Comparison of ENCODE assay signal across 20 cellular contexts in the genomic region with DNA sequence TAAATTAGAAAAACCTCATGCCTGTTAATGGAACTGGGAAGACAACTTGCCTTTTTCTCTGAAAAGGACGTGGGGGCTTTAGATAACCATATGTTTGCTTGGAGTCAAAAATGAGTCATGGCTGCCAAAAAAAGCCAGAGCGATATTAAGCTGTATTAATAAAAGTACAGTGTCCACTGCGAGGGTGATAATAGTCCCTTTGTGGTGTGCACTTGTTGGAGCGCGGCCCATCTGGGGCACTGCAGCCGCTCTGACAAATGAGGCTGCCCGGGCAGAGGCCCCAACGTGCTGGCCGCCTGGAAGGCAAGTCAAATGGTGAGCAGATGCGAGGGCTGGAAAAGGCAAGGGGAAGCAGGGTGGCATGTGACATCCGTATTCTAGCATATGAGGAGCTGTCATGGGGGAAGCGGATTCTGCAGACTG.
DNase-seq lines count a peak whose midpoint lies in the region; ATAC-seq and TF ChIP-seq lines count a peak whose summit lies in the region.
"Had no signal": no experiment of that assay in that cellular context is flagged by ENCODE, and none has a peak within 500 bp of the region (broad histone marks: within the 10 kb centered on the region; RNA-seq: fewer than 3 reads in every experiment).

No MANE protein-coding gene starts in this region.

- H3K36me3 ChIP-seq in right atrium auricular region, result no peaks in the 10 kb centered on the region
- H3K36me3 ChIP-seq: colonic mucosa, esophagus squamous epithelium, left lung, sigmoid colon, transverse colon had no signal

- TF ChIP-seq CTCF in right atrium auricular region (IDR thresholded peaks at IDR 0.05), result no peak

- no peaks in the 10 kb centered on the region for H3K4me1 ChIP-seq in right atrium auricular region
- H3K4me1 ChIP-seq: colonic mucosa, left lung, sigmoid colon had no signal

- intact Hi-C loops in cardiac septum (cut with DNase I), result no loop called here

- H3K27me3 ChIP-seq in right atrium auricular region, result no peaks in the 10 kb centered on the region
- H3K27me3 ChIP-seq: colonic mucosa, sigmoid colon, transverse colon had no signal

- in situ Hi-C loops in ACHN (cut with HindIII; ENCODE audit: low pct_ligation_motif_present, low pct_unique_long_range_greater_than_20kb, low sequenced_read_pairs), result no loop called here

- DNase-seq in right atrium auricular region (ENCODE audit: low spot score) (peak; percentile 55), cardiac septum (ENCODE audit: low spot score) (no peak), cerebellum (ENCODE audit: low spot score) (peak; percentile 77), middle frontal gyrus (ENCODE audit: extremely low spot score, low spot score) (peak; percentile 59), ACHN (no peak)
- DNase-seq: activated CD8-positive, alpha-beta T cell treated with anti-CD3 and anti-CD28 coated beads for 36 hours; CD4-positive, alpha-beta memory T cell; colonic mucosa; esophagus squamous epithelium; natural killer cell; NCI-H1694; sigmoid colon; stimulated activated CD4-positive, alpha-beta T cell treated with anti-CD3 and anti-CD28 coated beads, Interleukin-4, amount 100 ng/mL, for 24 hours; transverse colon had no signal

- H3K4me3 ChIP-seq in right atrium auricular region, result no peak overlapping the region
- H3K4me3 ChIP-seq: A549, colonic mucosa, esophagus squamous epithelium, GM12878, left lung, sigmoid colon, transverse colon had no signal

- no peak overlapping the region for H3K27ac ChIP-seq in right atrium auricular region
- H3K27ac ChIP-seq: A549, colonic mucosa, esophagus squamous epithelium, left lung, sigmoid colon, transverse colon had no signal

- ATAC-seq in HG02970 (IDR thresholded peaks at IDR 0.05; ENCODE audit: low FRiP score, unreplicated experiment) (no peak), HG03039 (IDR thresholded peaks at IDR 0.05; ENCODE audit: unreplicated experiment) (no peak), HG02938 (IDR thresholded peaks at IDR 0.05; ENCODE audit: unreplicated experiment) (no peak)
- ATAC-seq: A549; activated CD8-positive, alpha-beta T cell treated with anti-CD3 and anti-CD28 coated beads for 36 hours; GM12878; left lung; natural killer cell had no signal

- no peaks in the 10 kb centered on the region for H3K9me3 ChIP-seq in right atrium auricular region
- H3K9me3 ChIP-seq: A549, colonic mucosa, esophagus squamous epithelium, left lung, sigmoid colon, transverse colon had no signal

Comparison
In these comparisons a context has a peak if more than half of its experiments do, and no peak if none do; other contexts are left out.
1. DNase-seq: peak in right atrium auricular region (single experiment), cerebellum (single experiment) and middle frontal gyrus (single experiment); none in cardiac septum (single experiment) and ACHN (single experiment).